Comparison of ENCODE assay signal across 2 cellular contexts in the genomic region with DNA sequence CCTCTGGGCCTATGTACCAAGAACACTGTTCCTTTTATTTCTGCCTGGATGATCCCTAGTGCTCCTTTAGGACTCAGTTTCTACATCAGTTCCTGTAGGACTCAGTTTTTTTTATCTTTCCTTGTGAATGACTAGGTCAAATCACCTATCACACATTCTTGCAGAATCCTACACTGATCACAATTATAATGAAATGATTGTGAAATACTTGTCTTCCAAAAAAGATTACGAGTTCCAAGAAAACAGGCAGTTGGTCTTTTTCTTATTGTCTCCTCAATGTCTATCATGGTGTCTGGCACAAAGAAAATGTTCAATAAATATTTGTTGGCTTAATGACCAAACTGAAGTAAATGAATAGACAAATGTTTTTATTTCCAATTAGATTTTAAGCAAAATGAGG.
TF ChIP-seq lines count a peak whose summit lies in the region.

No MANE protein-coding gene starts in this region.

TF ChIP-seq in HepG2, 621 proteins besides CTCF, POLR2A, EP300 and RAD21:
- TF ChIP-seq SCMH1 (CRISPR knock-in tag; IDR thresholded peaks at IDR 0.05; ENCODE audit: borderline replicate concordance) = no peak
- no peak for TF ChIP-seq ZFYVE20 (CRISPR knock-in tag; IDR thresholded peaks at IDR 0.05; ENCODE audit: borderline replicate concordance, low read depth)
- no peak for TF ChIP-seq ZNF570 (CRISPR knock-in tag; IDR thresholded peaks at IDR 0.05; ENCODE audit: borderline replicate concordance)
- TF ChIP-seq SATB2 (CRISPR knock-in tag; IDR thresholded peaks at IDR 0.05) = no peak
- TF ChIP-seq CEBPB (IDR thresholded peaks at IDR 0.05; ENCODE audit: borderline replicate concordance, low read depth, low read length) = peak; percentile 54; the same call in 1 of the 2 replicates

TF ChIP-seq in IMR-90, 13 proteins besides CTCF, POLR2A, EP300 and RAD21:
- TF ChIP-seq NFE2L2 (IDR thresholded peaks at IDR 0.05; ENCODE audit: low read depth, low read length) (no peak), CEBPB (IDR thresholded peaks at IDR 0.05; ENCODE audit: low read depth, low read length) (peak; percentile 54; the same call in 1 of the 2 replicates)
- TF ChIP-seq, protein P1, sequence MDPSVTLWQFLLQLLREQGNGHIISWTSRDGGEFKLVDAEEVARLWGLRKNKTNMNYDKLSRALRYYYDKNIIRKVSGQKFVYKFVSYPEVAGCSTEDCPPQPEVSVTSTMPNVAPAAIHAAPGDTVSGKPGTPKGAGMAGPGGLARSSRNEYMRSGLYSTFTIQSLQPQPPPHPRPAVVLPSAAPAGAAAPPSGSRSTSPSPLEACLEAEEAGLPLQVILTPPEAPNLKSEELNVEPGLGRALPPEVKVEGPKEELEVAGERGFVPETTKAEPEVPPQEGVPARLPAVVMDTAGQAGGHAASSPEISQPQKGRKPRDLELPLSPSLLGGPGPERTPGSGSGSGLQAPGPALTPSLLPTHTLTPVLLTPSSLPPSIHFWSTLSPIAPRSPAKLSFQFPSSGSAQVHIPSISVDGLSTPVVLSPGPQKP (IDR thresholded peaks at IDR 0.05; ENCODE audit: borderline replicate concordance, low read depth, low read length) = no peak
